ENCODE assay signal across 8 cellular contexts in the genomic region with DNA sequence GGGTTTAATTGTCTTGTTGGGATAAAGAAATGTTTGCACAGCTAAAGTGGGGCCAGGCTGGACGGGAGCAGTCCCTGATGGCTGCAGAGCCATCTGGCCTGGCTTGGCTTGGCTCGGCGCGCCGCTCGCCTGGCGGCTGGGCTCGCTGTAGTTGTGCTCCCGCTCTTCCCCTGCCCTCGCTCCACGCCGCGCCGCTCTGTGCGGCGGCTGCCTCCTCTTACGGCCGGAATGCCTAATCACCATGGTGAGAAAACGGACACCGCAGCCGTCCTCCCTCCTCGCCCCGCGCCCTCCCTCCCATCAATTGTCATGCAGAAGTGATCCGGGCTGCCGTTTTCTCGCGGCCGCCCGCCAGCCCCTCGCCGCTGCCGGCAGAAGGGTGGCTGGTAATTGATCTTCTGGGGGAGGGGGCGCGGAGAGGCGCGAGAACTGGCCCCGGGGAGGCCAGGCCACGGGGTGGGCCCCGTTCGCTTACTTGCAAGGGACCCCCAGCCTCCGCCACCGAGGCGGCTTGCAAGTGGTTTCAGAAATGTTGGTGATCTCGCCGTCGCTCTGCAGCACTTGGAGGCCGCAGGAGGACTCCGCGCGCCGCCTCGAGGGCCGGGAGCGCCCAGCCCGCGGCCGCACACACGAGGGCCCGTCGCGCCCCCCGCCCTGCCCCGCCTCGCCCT. TPM values are rescaled to one million over a fixed set of nuclear protein-coding genes. Genes with fewer than 3 reads are reported as not detected.
DNase-seq lines count a peak whose midpoint lies in the region; ATAC-seq and TF ChIP-seq lines count a peak whose summit lies in the region.

No MANE protein-coding gene starts in this region.

- H4K20me1 ChIP-seq in H9 (ENCODE audit: control insufficient read depth, insufficient read depth, insufficient read length) = no peaks in the 10 kb centered on the region

- no peaks in the 10 kb centered on the region; the same call in 1 of the 2 replicates for H3K27me3 ChIP-seq in H9 (ENCODE audit: insufficient read depth, low read length)
- peaks cover 80 to 89% (median 88%) of the 10 kb centered on the region in 3 donors for H3K27me3 ChIP-seq in gastrocnemius medialis

- no peak overlapping the region for H3K56ac ChIP-seq in H9 (ENCODE audit: insufficient read length, low read depth, low read length)

- no peaks in the 10 kb centered on the region for H3K79me1 ChIP-seq in H9 (ENCODE audit: insufficient read depth, low read depth, low read length, poor library complexity, severe bottlenecking)

- no peak overlapping the region for H2BK15ac ChIP-seq in H9 (ENCODE audit: low read depth, low read length)

- H3K4me3 ChIP-seq in gastrocnemius medialis = peak overlapping the region; percentile 24 to 52 (median 44)

- no peak overlapping the region for H2BK5ac ChIP-seq in H9 (ENCODE audit: insufficient read length, low read length)

- H3K79me2 ChIP-seq in H9 (ENCODE audit: insufficient read depth, low read length) = no peaks in the 10 kb centered on the region

- H4K5ac ChIP-seq in H9 (ENCODE audit: insufficient read length, low read depth, low read length) = no peak overlapping the region

- WGBS in H9 (ENCODE audit: extremely low coverage, insufficient read length, low lambda C conversion rate) = no CpG with 5 or more reads among the region's 65 CpGs

- peak overlapping the region; percentile 60 to 89 for H3K4me3 Mint-ChIP-seq in H9
- H3K4me3 Mint-ChIP-seq in activated T-cell treated with anti-CD3 and anti-CD28 coated beads, Interleukin-2, amount 50 U/mL, for 24 hours = peak overlapping the region; percentile 21
- H3K4me3 Mint-ChIP-seq in activated CD4-positive, alpha-beta T cell treated with anti-CD3 and anti-CD28 coated beads, Interleukin-2, amount 10 ng/mL, durations not matched to agents 7 days and 5 days = no peak overlapping the region

- peaks cover 67% of the 10 kb centered on the region for H3K27me3 Mint-ChIP-seq in H9 (ENCODE audit: low read depth)
- peaks cover 59% of the 10 kb centered on the region for H3K27me3 Mint-ChIP-seq in activated T-cell treated with anti-CD3 and anti-CD28 coated beads, Interleukin-2, amount 50 U/mL, for 24 hours
- peaks cover 59% of the 10 kb centered on the region for H3K27me3 Mint-ChIP-seq in activated CD4-positive, alpha-beta T cell treated with anti-CD3 and anti-CD28 coated beads, Interleukin-2, amount 10 ng/mL, durations not matched to agents 7 days and 5 days

- H3K9ac ChIP-seq in H9 (ENCODE audit: extremely low read depth, insufficient read length, low read length) = peak overlapping the region; percentile 14

- H4K91ac ChIP-seq in H9 (ENCODE audit: insufficient read length, low read depth, low read length) = no peak overlapping the region

- TF ChIP-seq CTCF in H9 (conservative IDR thresholded peaks at IDR 0.05) (no peak), gastrocnemius medialis (IDR thresholded peaks at IDR 0.05 in 4 of 5, conservative IDR thresholded peaks at IDR 0.05 in 1 of 5) (no peak)

- no peak overlapping the region for H3K23ac ChIP-seq in H9 (ENCODE audit: insufficient read length, low read depth, low read length)

- peak overlapping the region; percentile 32 for H2AFZ ChIP-seq in H9 (ENCODE audit: low read length)

- no peaks in the 10 kb centered on the region for H3K9me3 Mint-ChIP-seq in H9
- H3K9me3 Mint-ChIP-seq in activated T-cell treated with anti-CD3 and anti-CD28 coated beads, Interleukin-2, amount 50 U/mL, for 24 hours = no peaks in the 10 kb centered on the region
- no peaks in the 10 kb centered on the region for H3K9me3 Mint-ChIP-seq in activated CD4-positive, alpha-beta T cell treated with anti-CD3 and anti-CD28 coated beads, Interleukin-2, amount 10 ng/mL, durations not matched to agents 7 days and 5 days

- H2BK12ac ChIP-seq in H9 (ENCODE audit: insufficient read length, low read depth, low read length) = no peak overlapping the region

- H3K9me3 ChIP-seq in H9 (ENCODE audit: control insufficient read depth, low read depth, low read length) (no peaks in the 10 kb centered on the region), gastrocnemius medialis (no peaks in the 10 kb centered on the region)

- H3K27ac Mint-ChIP-seq in H9 = peak overlapping the region in 1 of 3 experiments; percentile 71; a peak in 3 of 7 replicates
- H3K27ac Mint-ChIP-seq in activated T-cell treated with anti-CD3 and anti-CD28 coated beads, Interleukin-2, amount 50 U/mL, for 24 hours = no peak overlapping the region
- H3K27ac Mint-ChIP-seq in activated CD4-positive, alpha-beta T cell treated with anti-CD3 and anti-CD28 coated beads, Interleukin-2, amount 10 ng/mL, durations not matched to agents 7 days and 5 days = no peak overlapping the region

- H4K8ac ChIP-seq in H9 (replicated peaks; ENCODE audit: insufficient read length, low read depth, low read length) = no peak overlapping the region

- peak overlapping the region; percentile 79 for H3K18ac ChIP-seq in H9 (ENCODE audit: insufficient read length, low read depth, low read length)

- POLR2A ChIA-PET in activated CD4-positive, alpha-beta T cell treated with anti-CD3 and anti-CD28 coated beads, Interleukin-2, amount 10 ng/mL, durations not matched to agents 7 days and 5 days (lab: Charles Lee) = no interaction called here

- no peak overlapping the region for H2BK120ac ChIP-seq in H9 (ENCODE audit: low read depth, low read length, poor library complexity, severe bottlenecking)

- peak in 1 of 2 donors; percentile 39 for ATAC-seq in gastrocnemius medialis

- in situ Hi-C loops in gastrocnemius medialis (cut with MboI; ENCODE audit: low sequenced_read_pairs in 4 of 4) = no loop called here

- no peak overlapping the region for H3K4ac ChIP-seq in H9 (ENCODE audit: low read depth, low read length)

- peaks cover 13% of the 10 kb centered on the region for H3K23me2 ChIP-seq in H9 (ENCODE audit: insufficient read length, low read depth, low read length, poor library complexity, severe bottlenecking)

- H3K4me1 ChIP-seq in H9 (ENCODE audit: insufficient read depth, low read length) = peaks cover 8% of the 10 kb centered on the region
- H3K4me1 ChIP-seq in gastrocnemius medialis = peaks cover 2 to 11% of the 10 kb centered on the region in 2 donors

- peaks cover 27 to 37% of the 10 kb centered on the region in 2 experiments for H3K4me1 Mint-ChIP-seq in H9
- H3K4me1 Mint-ChIP-seq in activated T-cell treated with anti-CD3 and anti-CD28 coated beads, Interleukin-2, amount 50 U/mL, for 24 hours (ENCODE audit: low read depth) = peaks cover 5% of the 10 kb centered on the region
- peaks cover 3% of the 10 kb centered on the region for H3K4me1 Mint-ChIP-seq in activated CD4-positive, alpha-beta T cell treated with anti-CD3 and anti-CD28 coated beads, Interleukin-2, amount 10 ng/mL, durations not matched to agents 7 days and 5 days

- H3K14ac ChIP-seq in H9 (ENCODE audit: insufficient read depth, low read length) = peak overlapping the region; percentile 64

- H3K36me3 ChIP-seq in gastrocnemius medialis = no peaks in the 10 kb centered on the region

- H2BK20ac ChIP-seq in H9 (ENCODE audit: low read depth, low read length, poor library complexity, severe bottlenecking) = no peak overlapping the region

- no peak overlapping the region for H3K27ac ChIP-seq in H9 (ENCODE audit: insufficient read length, low read depth, low read length)
- no peak overlapping the region for H3K27ac ChIP-seq in gastrocnemius medialis

- no peak for TF ChIP-seq POLR2A in gastrocnemius medialis (IDR thresholded peaks at IDR 0.05)

- H2AK5ac ChIP-seq in H9 (ENCODE audit: insufficient read length, low read length) = no peak overlapping the region

- H3T11ph ChIP-seq in H9 (ENCODE audit: low read length) = no peak overlapping the region

- peaks cover 0 to 7% (median 6%) of the 10 kb centered on the region in 3 experiments; a peak in 4 of 7 replicates for H3K36me3 Mint-ChIP-seq in H9 (ENCODE audit: insufficient read depth in 1 of 3, low read depth in 3 of 3)
- H3K36me3 Mint-ChIP-seq in activated T-cell treated with anti-CD3 and anti-CD28 coated beads, Interleukin-2, amount 50 U/mL, for 24 hours (ENCODE audit: low read depth) = no peaks in the 10 kb centered on the region
- no peaks in the 10 kb centered on the region for H3K36me3 Mint-ChIP-seq in activated CD4-positive, alpha-beta T cell treated with anti-CD3 and anti-CD28 coated beads, Interleukin-2, amount 10 ng/mL, durations not matched to agents 7 days and 5 days (ENCODE audit: low read depth)

- DNase-seq in AG08395 (ENCODE audit: low spot score) = peak; percentile 37
- DNase-seq in H9 = peak; percentile 92
- DNase-seq in activated T-cell treated with anti-CD3 and anti-CD28 coated beads, Interleukin-2, amount 50 U/mL, for 24 hours = peak; percentile 37
- DNase-seq in iPS DF 4.7 (ENCODE audit: extremely low read depth, low spot score) = peak; percentile 64
- DNase-seq in gastrocnemius medialis = no peak
- no peak for DNase-seq in foreskin melanocyte
- no peak for DNase-seq in activated CD4-positive, alpha-beta T cell treated with anti-CD3 and anti-CD28 coated beads, Interleukin-2, amount 10 ng/mL, durations not matched to agents 7 days and 5 days
- no peak for DNase-seq in kidney glomerular epithelial cell (lab: John Stamatoyannopoulos, UW)

- peak overlapping the region; percentile 71 for H3K4me2 ChIP-seq in H9 (ENCODE audit: insufficient read depth, insufficient read length, low read length)

- CTCF ChIA-PET in activated CD4-positive, alpha-beta T cell treated with anti-CD3 and anti-CD28 coated beads, Interleukin-2, amount 10 ng/mL, durations not matched to agents 7 days and 5 days (lab: Charles Lee) = no interaction called here

- intact Hi-C loops in gastrocnemius medialis (cut with DNase I; ENCODE audit: low total_unique reads) = loop anchor here (10.0 kb wide), 1 partner anchor 67 kb away; no protein-coding TSS in a partner anchor

RNA-seq across cellular contexts. Expression of gene RNF220, which starts 12.4 kb away (rescaled TPM):
- total RNA-seq in H9 (2021) (109 and 115 TPM in 2 replicates), gastrocnemius medialis (100 to 1,000 TPM in 3 of 4 donors, 10 to 100 TPM in 1; 91.2 to 172 (median 128) TPM)
- 10 to 100 TPM; 82.9 to 88.4 TPM for total RNA-seq in activated CD4-positive, alpha-beta T cell treated with anti-CD3 and anti-CD28 coated beads, Interleukin-2, amount 10 ng/mL, durations not matched to agents 7 days and 5 days

Comparison
In these comparisons a context has a peak if more than half of its experiments do, and no peak if none do; other contexts are left out.
1. DNase-seq: peak in AG08395 (single experiment), H9 (single experiment), activated T-cell treated with anti-CD3 and anti-CD28 coated beads, Interleukin-2, amount 50 U/mL, for 24 hours (single experiment) and iPS DF 4.7 (single experiment); none in gastrocnemius medialis (0 of 2), foreskin melanocyte (single experiment), activated CD4-positive, alpha-beta T cell treated with anti-CD3 and anti-CD28 coated beads, Interleukin-2, amount 10 ng/mL, durations not matched to agents 7 days and 5 days (single experiment) and kidney glomerular epithelial cell (single experiment).